Comparison of ENCODE assay signal across 2 cellular contexts in the genomic region with DNA sequence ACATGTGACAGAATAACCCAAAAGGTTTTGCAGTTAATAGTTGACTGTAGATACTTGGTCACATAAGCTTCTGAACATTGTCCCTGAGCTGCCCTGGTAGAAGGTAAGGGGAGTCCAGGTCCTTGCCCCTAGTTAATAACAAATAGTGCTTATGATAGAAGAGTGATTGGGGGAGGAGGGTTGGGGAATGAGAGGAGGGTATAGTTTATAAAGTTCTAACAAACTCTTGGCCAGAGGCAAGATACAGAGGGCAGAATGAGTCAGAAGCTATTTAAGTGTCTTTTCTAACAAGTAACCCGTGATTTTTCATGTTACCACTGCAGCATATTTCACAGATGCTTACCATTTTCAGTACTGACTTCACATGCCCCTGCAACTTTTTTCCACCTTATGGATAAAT.
A peak's percentile ranks its signal among the peaks of the same experiment; 100 is the strongest.
TF ChIP-seq lines count a peak whose summit lies in the region.

No MANE protein-coding gene starts in this region.

TF ChIP-seq in K562, 482 proteins besides CTCF, POLR2A, EP300 and RAD21:
- TF ChIP-seq NFE2L1 (tag; IDR thresholded peaks at IDR 0.05; ENCODE audit: borderline replicate concordance, low read depth), result no peak
- no peak for TF ChIP-seq MEIS2 (IDR thresholded peaks at IDR 0.05; ENCODE audit: partially characterized antibody)
- TF ChIP-seq TEAD4 (IDR thresholded peaks at IDR 0.05; ENCODE audit: low read length), result no peak
- no peak for TF ChIP-seq TEAD4 (CRISPR knock-in tag; IDR thresholded peaks at IDR 0.05; ENCODE audit: borderline replicate concordance)
- TF ChIP-seq ZNF398 (CRISPR knock-in tag; IDR thresholded peaks at IDR 0.05), result no peak
- peak; percentile 36; the same call in 1 of the 2 replicates for TF ChIP-seq POLR2G (IDR thresholded peaks at IDR 0.05; ENCODE audit: low read depth, low read length)
- TF ChIP-seq ZFPM2 (CRISPR knock-in tag; IDR thresholded peaks at IDR 0.05), result no peak
- no peak for TF ChIP-seq CEBPB (tag; IDR thresholded peaks at IDR 0.05)
- TF ChIP-seq HDAC2 (IDR thresholded peaks at IDR 0.05), result no peak
- no peak for TF ChIP-seq EHMT2 (IDR thresholded peaks at IDR 0.05)
- peak; percentile 11; the same call in 1 of the 2 replicates for TF ChIP-seq SUPT5H (IDR thresholded peaks at IDR 0.05)
- TF ChIP-seq SRSF3 (IDR thresholded peaks at IDR 0.05; ENCODE audit: insufficient read depth, low read length), result no peak
- TF ChIP-seq ARID4B (CRISPR knock-in tag; IDR thresholded peaks at IDR 0.05), result no peak
TF ChIP-seq in K562: peak in this region for 2.

TF ChIP-seq in liver, 16 proteins besides CTCF, POLR2A, EP300 and RAD21:
- TF ChIP-seq REST (IDR thresholded peaks at IDR 0.05) (no peak), GABPA (IDR thresholded peaks at IDR 0.05 in 1 of 2, conservative IDR thresholded peaks at IDR 0.05 in 1 of 2) (no peak), ATF3 (IDR thresholded peaks at IDR 0.05) (peak; percentile 30), EGR1 (IDR thresholded peaks at IDR 0.05; ENCODE audit: low read depth in 2 of 2) (no peak), YY1 (IDR thresholded peaks at IDR 0.05) (no peak), NR2F2 (IDR thresholded peaks at IDR 0.05) (no peak), FOXA2 (IDR thresholded peaks at IDR 0.05) (no peak), HNF4A (conservative IDR thresholded peaks at IDR 0.05) (peak; percentile 16 to 38), RXRA (IDR thresholded peaks at IDR 0.05) (peak in 1 of 2 donors; percentile 20), JUND (IDR thresholded peaks at IDR 0.05) (peak in 1 of 2 donors; percentile 33), SP1 (IDR thresholded peaks at IDR 0.05) (peak; percentile 17), FOXA1 (IDR thresholded peaks at IDR 0.05) (no peak), HNF4G (IDR thresholded peaks at IDR 0.05) (no peak), TAF1 (conservative IDR thresholded peaks at IDR 0.05) (no peak)
- TF ChIP-seq, protein P1, sequence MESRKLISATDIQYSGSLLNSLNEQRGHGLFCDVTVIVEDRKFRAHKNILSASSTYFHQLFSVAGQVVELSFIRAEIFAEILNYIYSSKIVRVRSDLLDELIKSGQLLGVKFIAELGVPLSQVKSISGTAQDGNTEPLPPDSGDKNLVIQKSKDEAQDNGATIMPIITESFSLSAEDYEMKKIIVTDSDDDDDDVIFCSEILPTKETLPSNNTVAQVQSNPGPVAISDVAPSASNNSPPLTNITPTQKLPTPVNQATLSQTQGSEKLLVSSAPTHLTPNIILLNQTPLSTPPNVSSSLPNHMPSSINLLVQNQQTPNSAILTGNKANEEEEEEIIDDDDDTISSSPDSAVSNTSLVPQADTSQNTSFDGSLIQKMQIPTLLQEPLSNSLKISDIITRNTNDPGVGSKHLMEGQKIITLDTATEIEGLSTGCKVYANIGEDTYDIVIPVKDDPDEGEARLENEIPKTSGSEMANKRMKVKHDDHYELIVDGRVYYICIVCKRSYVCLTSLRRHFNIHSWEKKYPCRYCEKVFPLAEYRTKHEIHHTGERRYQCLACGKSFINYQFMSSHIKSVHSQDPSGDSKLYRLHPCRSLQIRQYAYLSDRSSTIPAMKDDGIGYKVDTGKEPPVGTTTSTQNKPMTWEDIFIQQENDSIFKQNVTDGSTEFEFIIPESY (IDR thresholded peaks at IDR 0.05), result no peak
- TF ChIP-seq, protein P2, sequence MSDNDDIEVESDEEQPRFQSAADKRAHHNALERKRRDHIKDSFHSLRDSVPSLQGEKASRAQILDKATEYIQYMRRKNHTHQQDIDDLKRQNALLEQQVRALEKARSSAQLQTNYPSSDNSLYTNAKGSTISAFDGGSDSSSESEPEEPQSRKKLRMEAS (IDR thresholded peaks at IDR 0.05), result no peak
